16 cellular contexts compared by ENCODE assay signal in the genomic region with DNA sequence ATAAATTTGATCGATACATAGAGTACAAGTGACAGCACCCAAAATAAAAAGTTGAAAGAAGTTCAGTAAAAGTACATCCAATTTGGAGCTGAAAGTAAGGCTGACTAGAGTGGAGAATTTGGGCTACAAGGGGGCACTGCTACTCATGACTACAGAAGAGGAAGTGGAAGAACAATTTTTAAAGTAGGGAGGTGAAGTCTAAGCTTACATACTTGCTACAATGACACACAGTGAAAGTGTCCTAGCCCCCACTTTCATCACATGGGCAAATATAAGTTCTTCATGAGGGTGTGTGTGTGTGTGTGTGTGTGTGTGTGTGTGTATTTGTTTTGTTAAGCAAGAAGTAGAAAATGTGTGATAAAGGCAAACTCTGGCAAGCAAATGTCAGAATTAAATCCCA. TPM values are rescaled to one million over a fixed set of nuclear protein-coding genes. Genes with fewer than 3 reads are reported as not detected.
DNase-seq lines count a peak whose midpoint lies in the region; ATAC-seq, FAIRE-seq and TF ChIP-seq lines count a peak whose summit lies in the region.
"Had no signal": no experiment of that assay in that cellular context is flagged by ENCODE, and none has a peak within 500 bp of the region (broad histone marks: within the 10 kb centered on the region; RNA-seq: fewer than 3 reads in every experiment).

No MANE protein-coding gene starts in this region.

- no peak overlapping the region for H3K4me3 ChIP-seq in CD4-positive, alpha-beta memory T cell (ENCODE audit: low read length in 2 of 2)
- H3K4me3 ChIP-seq: mucosa of descending colon, stomach had no signal

- H3K4me1 Mint-ChIP-seq in CD4-positive, alpha-beta memory T cell = peaks cover 13 to 34% (median 24%) of the 10 kb centered on the region in 4 donors

- TF ChIP-seq POLR2A in GM12891 (IDR thresholded peaks at IDR 0.05; ENCODE audit: low read depth, low read length) = no peak

- no peak overlapping the region for H3K4me3 Mint-ChIP-seq in CD4-positive, alpha-beta memory T cell
- H3K4me3 Mint-ChIP-seq: activated naive CD4-positive, alpha-beta T cell treated with anti-CD3 and anti-CD28 coated beads for 36 hours; central memory CD8-positive, alpha-beta T cell; T-helper 17 cell had no signal

- ATAC-seq in GM21515 (IDR thresholded peaks at IDR 0.05; ENCODE audit: unreplicated experiment) (peak; percentile 73), HG03196 (IDR thresholded peaks at IDR 0.05; ENCODE audit: unreplicated experiment) (peak; percentile 64), GM19397 (IDR thresholded peaks at IDR 0.05; ENCODE audit: unreplicated experiment) (no peak), HG02970 (IDR thresholded peaks at IDR 0.05; ENCODE audit: low FRiP score, unreplicated experiment) (no peak)
- ATAC-seq: mucosa of descending colon, T-helper 17 cell had no signal

- H3K9me3 ChIP-seq in CD4-positive, alpha-beta memory T cell (ENCODE audit: control insufficient read depth in 1 of 2, low read length in 2 of 2) = no peaks in the 10 kb centered on the region
- H3K9me3 ChIP-seq: mucosa of descending colon, stomach had no signal

- peak overlapping the region in 1 of 7 donors; percentile 4 for H3K27ac Mint-ChIP-seq in CD4-positive, alpha-beta memory T cell
- H3K27ac Mint-ChIP-seq: activated naive CD4-positive, alpha-beta T cell treated with anti-CD3 and anti-CD28 coated beads for 36 hours; T-helper 17 cell had no signal

- H3K36me3 ChIP-seq in CD4-positive, alpha-beta memory T cell (ENCODE audit: insufficient read depth, low read length) = peaks cover 9% of the 10 kb centered on the region

- H3K27me3 ChIP-seq in CD4-positive, alpha-beta memory T cell (ENCODE audit: insufficient read depth, low read length) = no peaks in the 10 kb centered on the region
- H3K27me3 ChIP-seq: stomach had no signal

- DNase-seq in GM12891 (ENCODE audit: insufficient read length, low spot score) (no peak), SIG-M5 treated with dmso at 0.1 percent for 504 hours (lab: John Stamatoyannopoulos, UW; ENCODE audit: unreplicated experiment) (peak; percentile 71), GOT3 (lab: John Stamatoyannopoulos, UW) (no peak)
- no peak for DNase-seq in CD4-positive, alpha-beta memory T cell
- DNase-seq: activated CD4-positive, alpha-beta T cell treated with anti-CD3 and anti-CD28 coated beads, Interleukin-2, amount 50 U/mL, for 4 hours; activated naive CD4-positive, alpha-beta T cell treated with anti-CD3 and anti-CD28 coated beads for 36 hours; mucosa of descending colon; NCI-H2107; stimulated activated CD4-positive, alpha-beta T cell treated with anti-CD3 and anti-CD28 coated beads, Interleukin-4, amount 100 ng/mL, for 1 hour; stomach; T-helper 17 cell had no signal

- peaks cover 32 to 39% of the 10 kb centered on the region in 2 donors for H3K36me3 Mint-ChIP-seq in CD4-positive, alpha-beta memory T cell

- POLR2A ChIA-PET in CD4-positive, alpha-beta memory T cell (lab: Charles Lee; ENCODE audit: partially characterized antibody) = no interaction called here

- FAIRE-seq in GM12891 (lab: Jason Lieb, UNC) = peak; percentile 78

- H3K9me3 Mint-ChIP-seq in CD4-positive, alpha-beta memory T cell = peaks cover 0 to 3% (median 0%) of the 10 kb centered on the region in 8 donors
- H3K9me3 Mint-ChIP-seq: activated naive CD4-positive, alpha-beta T cell treated with anti-CD3 and anti-CD28 coated beads for 36 hours; central memory CD8-positive, alpha-beta T cell had no signal

- no peak overlapping the region for H3K27ac ChIP-seq in CD4-positive, alpha-beta memory T cell (ENCODE audit: low read depth, low read length)
- H3K27ac ChIP-seq: stomach had no signal

- H3K4me1 ChIP-seq in CD4-positive, alpha-beta memory T cell (ENCODE audit: insufficient read depth, low read length) = peaks cover 1% of the 10 kb centered on the region

- H3K27me3 Mint-ChIP-seq in CD4-positive, alpha-beta memory T cell = no peaks in the 10 kb centered on the region
- H3K27me3 Mint-ChIP-seq: central memory CD8-positive, alpha-beta T cell; T-helper 17 cell had no signal

- intact Hi-C loops in CD4-positive, alpha-beta memory T cell (cut with micrococcal nuclease) = loop anchor here (10.0 kb wide), 1 partner anchor 303 kb away; the partner anchor contains the start of gene GPR17

- CTCF ChIA-PET in CD4-positive, alpha-beta memory T cell (lab: Charles Lee; ENCODE audit: partially characterized antibody) = no interaction called here

TF ChIP-seq in GM12891, 5 proteins besides CTCF, POLR2A, EP300 and RAD21:
- TF ChIP-seq SPI1 (IDR thresholded peaks at IDR 0.05; ENCODE audit: low read depth, low read length) (peak; percentile 96), POLR2AphosphoS5 (IDR thresholded peaks at IDR 0.05; ENCODE audit: low read depth, low read length) (no peak)

RNA-seq across cellular contexts. Expression of gene MAP3K2, which starts 45.7 kb away (rescaled TPM):
- polyA plus RNA-seq in GM12891 (2012; ENCODE audit: low read depth, missing spikeins) = 6.7 TPM
- 10 to 100 TPM; 85.6 to 87.2 TPM for total RNA-seq in CD4-positive, alpha-beta memory T cell
- polyA plus RNA-seq in CD4-positive, alpha-beta memory T cell = 10 to 100 TPM; 42.5 to 63.4 TPM

RNA-seq across cellular contexts. Expression of gene ERCC3, which starts 48.2 kb away (rescaled TPM):
- 29.9 TPM for polyA plus RNA-seq in GM12891 (2012; ENCODE audit: low read depth, missing spikeins)
- 10 to 100 TPM; 59.2 to 62.9 TPM for total RNA-seq in CD4-positive, alpha-beta memory T cell
- polyA plus RNA-seq in CD4-positive, alpha-beta memory T cell = 10 to 100 TPM; 22.3 to 29.3 TPM

Comparison
In these comparisons a context has a peak if more than half of its experiments do, and no peak if none do; other contexts are left out.
1. ATAC-seq: peak in GM21515 (single experiment) and HG03196 (single experiment); none in GM19397 (single experiment) and HG02970 (single experiment).